8 cellular contexts compared by ENCODE assay signal in genomic region chr18:69222089-69222488, GRCh38.
"Had no signal": no experiment of that assay in that cellular context is flagged by ENCODE, and none has a peak within 500 bp of the region (broad histone marks: within the 10 kb centered on the region; RNA-seq: fewer than 3 reads in every experiment).

No MANE protein-coding gene starts in this region.

- DNase-seq: GDM1, GF-D8 had no signal

- H3K4me3 ChIP-seq: GM12878 had no signal

- ATAC-seq: GM12878 had no signal

- FAIRE-seq: G401.6, GM12878, GM12891, GM12892, GM18507, GM19239 had no signal
